In genomic region chr1:212591922-212592321, GRCh38 we compare ENCODE assay signal across 23 cellular contexts.
"Had no signal": no experiment of that assay in that cellular context is flagged by ENCODE, and none has a peak within 500 bp of the region (broad histone marks: within the 10 kb centered on the region; RNA-seq: fewer than 3 reads in every experiment).

No MANE protein-coding gene starts in this region.

- ATAC-seq: activated T-cell treated with anti-CD3 and anti-CD28 coated beads, Interleukin-2, amount 50 U/mL, for 72 hours; esophagus mucosa; naive thymus-derived CD8-positive, alpha-beta T cell had no signal

- H3K36me3 ChIP-seq: breast epithelium, left ventricle myocardium inferior, neural progenitor cell, spleen, thoracic aorta, vagina had no signal

- H3K4me3 ChIP-seq: breast epithelium, hepatocyte, left ventricle myocardium inferior, neural progenitor cell, spleen, thoracic aorta, vagina had no signal

- H3K9me3 Mint-ChIP-seq: activated CD4-positive, alpha-beta memory T cell treated with anti-CD3 and anti-CD28 coated beads for 36 hours; activated naive CD4-positive, alpha-beta T cell treated with anti-CD3 and anti-CD28 coated beads for 36 hours; activated T-cell treated with anti-CD3 and anti-CD28 coated beads, Interleukin-2, amount 50 U/mL, for 72 hours; central memory CD8-positive, alpha-beta T cell; naive thymus-derived CD8-positive, alpha-beta T cell; neural progenitor cell; type B pancreatic cell had no signal

- H3K9me3 ChIP-seq: breast epithelium, left ventricle myocardium inferior, spleen, thoracic aorta, vagina had no signal

- DNase-seq: activated CD4-positive, alpha-beta memory T cell treated with anti-CD3 and anti-CD28 coated beads for 36 hours; activated CD4-positive, alpha-beta T cell treated with anti-CD3 and anti-CD28 coated beads for 48 hours; activated effector memory CD4-positive, alpha-beta T cell treated with Interleukin-2 at 50 U/mL for 16 hours; activated naive CD4-positive, alpha-beta T cell treated with anti-CD3 and anti-CD28 coated beads for 36 hours; activated naive CD8-positive, alpha-beta T cell treated with anti-CD3 and anti-CD28 coated beads, Interleukin-2, amount 10 ng/mL, durations not matched to agents 7 days and 5 days; activated T-cell treated with anti-CD3 and anti-CD28 coated beads, Interleukin-2, amount 50 U/mL, for 72 hours; amniotic stem cell; effector memory CD4-positive, alpha-beta T cell; glutamatergic neuron; left ventricle myocardium inferior; naive thymus-derived CD8-positive, alpha-beta T cell; spleen; stimulated activated CD4-positive, alpha-beta T cell treated with anti-CD3 and anti-CD28 coated beads, Interleukin-4, amount 100 ng/mL, for 1 hour; stimulated activated naive CD4-positive, alpha-beta T cell treated with Interleukin-2 at 50 U/mL for 16 hours had no signal

- H3K27ac ChIP-seq: breast epithelium, hepatocyte, left ventricle myocardium inferior, neural progenitor cell, spleen, thoracic aorta, vagina had no signal

- H3K4me3 Mint-ChIP-seq: activated CD4-positive, alpha-beta memory T cell treated with anti-CD3 and anti-CD28 coated beads for 36 hours; activated naive CD4-positive, alpha-beta T cell treated with anti-CD3 and anti-CD28 coated beads for 36 hours; activated naive CD8-positive, alpha-beta T cell treated with anti-CD3 and anti-CD28 coated beads, Interleukin-2, amount 10 ng/mL, durations not matched to agents 7 days and 5 days; activated T-cell treated with anti-CD3 and anti-CD28 coated beads, Interleukin-2, amount 50 U/mL, for 72 hours; central memory CD8-positive, alpha-beta T cell; naive thymus-derived CD8-positive, alpha-beta T cell; neural progenitor cell; type B pancreatic cell had no signal

- H3K27me3 ChIP-seq: breast epithelium, neural progenitor cell, vagina had no signal

- H3K36me3 Mint-ChIP-seq: activated CD4-positive, alpha-beta memory T cell treated with anti-CD3 and anti-CD28 coated beads for 36 hours; naive thymus-derived CD8-positive, alpha-beta T cell; neural progenitor cell; type B pancreatic cell had no signal

- H3K4me1 ChIP-seq: breast epithelium, left ventricle myocardium inferior, vagina had no signal

- H3K27ac Mint-ChIP-seq: activated CD4-positive, alpha-beta memory T cell treated with anti-CD3 and anti-CD28 coated beads for 36 hours; activated naive CD4-positive, alpha-beta T cell treated with anti-CD3 and anti-CD28 coated beads for 36 hours; activated naive CD8-positive, alpha-beta T cell treated with anti-CD3 and anti-CD28 coated beads, Interleukin-2, amount 10 ng/mL, durations not matched to agents 7 days and 5 days; activated T-cell treated with anti-CD3 and anti-CD28 coated beads, Interleukin-2, amount 50 U/mL, for 72 hours; naive thymus-derived CD8-positive, alpha-beta T cell; neural progenitor cell; progenitor cell of endocrine pancreas; type B pancreatic cell had no signal
